In the genomic region with DNA sequence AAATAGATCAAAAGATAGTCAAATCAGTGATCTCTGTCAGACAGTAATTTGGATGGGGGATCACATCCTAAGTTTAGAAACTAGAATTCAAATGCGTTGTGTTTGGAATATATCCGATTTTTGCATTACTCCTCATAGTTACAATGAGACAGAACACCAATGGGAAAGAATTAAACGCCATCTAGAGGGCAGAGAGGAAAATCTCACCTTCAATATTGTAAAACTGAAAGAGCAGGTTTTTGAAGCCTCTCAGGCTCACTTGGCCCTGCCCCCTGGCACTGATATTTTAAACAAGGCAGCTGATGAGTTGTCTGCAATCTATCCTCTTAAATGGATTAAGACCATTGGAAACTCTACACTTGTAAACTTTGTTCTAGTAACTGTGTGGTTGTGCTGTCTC, we compare ENCODE assay signal across 9 cellular contexts. TPM values are rescaled to one million over a fixed set of nuclear protein-coding genes. Genes with fewer than 3 reads are reported as not detected.
A peak's percentile ranks its signal among the peaks of the same experiment; 100 is the strongest.
DNase-seq lines count a peak whose midpoint lies in the region; ATAC-seq and TF ChIP-seq lines count a peak whose summit lies in the region.
"Had no signal": no experiment of that assay in that cellular context is flagged by ENCODE, and none has a peak within 500 bp of the region (broad histone marks: within the 10 kb centered on the region; RNA-seq: fewer than 3 reads in every experiment).

No MANE protein-coding gene starts in this region.

- no peak overlapping the region for H3K4me3 Mint-ChIP-seq in neural crest cell

- peaks cover 10% of the 10 kb centered on the region for H3K36me3 Mint-ChIP-seq in neural crest cell (ENCODE audit: low read depth)

- WGBS in lower leg skin, 2 donors, result 11 to 30% methylated on average over 3 of the region's 3 CpGs

- DNase-seq in DMS53 (lab: John Stamatoyannopoulos, UW) (peak; percentile 77), KBM-7 (peak; percentile 63), astrocyte of the hippocampus (ENCODE audit: low read depth, low spot score) (peak; percentile 22), neural crest cell (ENCODE audit: low read depth, low spot score) (no peak), lower leg skin (ENCODE audit: low spot score in 2 of 2) (no peak), posterior vena cava (ENCODE audit: low spot score) (no peak)
- DNase-seq: activated naive CD4-positive, alpha-beta T cell treated with anti-CD3 and anti-CD28 coated beads, Interleukin-2, amount 50 U/mL, for 16 hours had no signal

- H3K4me1 Mint-ChIP-seq in neural crest cell, result no peaks in the 10 kb centered on the region

- TF ChIP-seq POLR2A in lower leg skin (IDR thresholded peaks at IDR 0.05), result no peak

- no peak for ATAC-seq in GM21825 (IDR thresholded peaks at IDR 0.05; ENCODE audit: unreplicated experiment)
- ATAC-seq in HG03280 (IDR thresholded peaks at IDR 0.05; ENCODE audit: unreplicated experiment), result no peak

- H3K9me3 Mint-ChIP-seq in neural crest cell, result peaks cover 31% of the 10 kb centered on the region

- intact Hi-C loops in lower leg skin (cut with DNase I; ENCODE audit: low total_unique reads), result no loop called here
- intact Hi-C loops in posterior vena cava (cut with DNase I), result no loop called here

- in situ Hi-C loops in KBM-7 (cut with MboI; ENCODE audit: low pct_unique_long_range_greater_than_20kb, low sequenced_read_pairs), result no loop called here

- H3K27me3 Mint-ChIP-seq in neural crest cell (ENCODE audit: low read depth), result no peaks in the 10 kb centered on the region

- no peak overlapping the region for H3K4me3 ChIP-seq in lower leg skin (ENCODE audit: low read depth, poor library complexity, severe bottlenecking)

- no peak overlapping the region for H3K27ac Mint-ChIP-seq in neural crest cell (ENCODE audit: unreplicated experiment)

- TF ChIP-seq CTCF in neural crest cell (conservative IDR thresholded peaks at IDR 0.05) (peak; percentile 39), lower leg skin (IDR thresholded peaks at IDR 0.05) (no peak)

RNA-seq across cellular contexts. Expression of a gene that starts 17.7 kb away (rescaled TPM):
- not detected in 2 replicates for total RNA-seq in neural crest cell
- not detected for total RNA-seq in lower leg skin
- not detected for total RNA-seq in posterior vena cava

RNA-seq across cellular contexts. Expression of a gene that starts 43.5 kb away (rescaled TPM):
- total RNA-seq in neural crest cell (not detected in 2 replicates), lower leg skin (1 to 10 TPM in 1 of 4 donors, not detected in 3; 3.5 TPM), posterior vena cava (under 1 TPM; 0.51 to 0.76 TPM)

Comparison
In these comparisons a context has a peak if more than half of its experiments do, and no peak if none do; other contexts are left out.
1. DNase-seq: peak in DMS53 (single experiment), KBM-7 (single experiment) and astrocyte of the hippocampus (single experiment); none in neural crest cell (single experiment), lower leg skin (0 of 2) and posterior vena cava (single experiment).